1 cellular context compared by ENCODE assay signal in genomic region chr10:122503004-122503403, GRCh38.
TF ChIP-seq lines count a peak whose summit lies in the region.

No MANE protein-coding gene starts in this region.

TF ChIP-seq in H1, 55 proteins besides CTCF, POLR2A, EP300 and RAD21:
- TF ChIP-seq HDAC2 (IDR thresholded peaks at IDR 0.05; ENCODE audit: borderline replicate concordance in 1 of 2, low read depth in 2 of 2, low read length in 2 of 2): no peak
- no peak for TF ChIP-seq SIRT6 (IDR thresholded peaks at IDR 0.05; ENCODE audit: low read length)
- no peak for TF ChIP-seq CEBPB (IDR thresholded peaks at IDR 0.05; ENCODE audit: low read depth, low read length)
- no peak for TF ChIP-seq SRF (IDR thresholded peaks at IDR 0.05; ENCODE audit: low read depth, low read length)
- TF ChIP-seq EGR1 (IDR thresholded peaks at IDR 0.05; ENCODE audit: borderline replicate concordance, low read depth, low read length): no peak
- TF ChIP-seq JUND (IDR thresholded peaks at IDR 0.05; ENCODE audit: low read length): no peak
- TF ChIP-seq KDM1A (IDR thresholded peaks at IDR 0.05; ENCODE audit: borderline replicate concordance, low read length): no peak
- TF ChIP-seq CTBP2 (IDR thresholded peaks at IDR 0.05; ENCODE audit: borderline replicate concordance, insufficient read depth, insufficient read length, low read length): no peak
- no peak for TF ChIP-seq KDM5A (IDR thresholded peaks at IDR 0.05; ENCODE audit: low read length)
- TF ChIP-seq CHD7 (IDR thresholded peaks at IDR 0.05; ENCODE audit: insufficient replicate concordance, low read length): no peak
- no peak for TF ChIP-seq TAF7 (optimal IDR thresholded peaks at IDR 0.05; ENCODE audit: borderline replicate concordance, low read depth, low read length)
TF ChIP-seq in H1: peak in this region for 0.
